23 cellular contexts compared by ENCODE assay signal in genomic region chr2:39027427-39027826, GRCh38.
"Had no signal": no experiment of that assay in that cellular context is flagged by ENCODE, and none has a peak within 500 bp of the region (broad histone marks: within the 10 kb centered on the region; RNA-seq: fewer than 3 reads in every experiment).

No MANE protein-coding gene starts in this region.

- ATAC-seq: esophagus mucosa; left colon; left ventricle myocardium superior; natural killer cell treated with Interleukin-12 subunit alpha and Interleukin-12 subunit beta and Interleukin-15 and Interleukin-18, amount 100 ng/mL, for 72 hours; stimulated activated naive B cell treated with anti-CD40 and anti-IgM and Interleukin-4, amounts not matched to agents 10 μg/mL and 1 μg/mL and 100 μg/mL, for 72 hours; stimulated activated naive CD8-positive, alpha-beta T cell treated with anti-CD3 and anti-CD28 coated beads, Interleukin-15, amount 100 ng/mL, for 72 hours; upper lobe of right lung had no signal

- H3K4me3 Mint-ChIP-seq: natural killer cell treated with Interleukin-12 subunit alpha and Interleukin-12 subunit beta and Interleukin-15 and Interleukin-18, amount 100 ng/mL, for 72 hours; neural progenitor cell; stimulated activated naive B cell treated with anti-CD40 and anti-IgM and Interleukin-4, amounts not matched to agents 10 μg/mL and 1 μg/mL and 100 μg/mL, for 72 hours; stimulated activated naive CD8-positive, alpha-beta T cell treated with anti-CD3 and anti-CD28 coated beads, Interleukin-15, amount 100 ng/mL, for 72 hours had no signal

- H3K4me1 ChIP-seq: neural progenitor cell, right atrium auricular region, testis, upper lobe of right lung had no signal

- H3K27ac ChIP-seq: dorsolateral prefrontal cortex, neural progenitor cell, ovary, right atrium auricular region, sigmoid colon, skin epidermis, testis, tibial nerve, upper lobe of right lung, vagina had no signal

- H3K4me2 ChIP-seq: neural progenitor cell had no signal

- H3K27me3 ChIP-seq: dorsolateral prefrontal cortex, neural progenitor cell, ovary, right atrium auricular region, sigmoid colon, testis, tibial nerve, upper lobe of right lung, vagina had no signal

- H3K27ac Mint-ChIP-seq: natural killer cell treated with Interleukin-12 subunit alpha and Interleukin-12 subunit beta and Interleukin-15 and Interleukin-18, amount 100 ng/mL, for 72 hours; neural progenitor cell; stimulated activated naive B cell treated with anti-CD40 and anti-IgM and Interleukin-4, amounts not matched to agents 10 μg/mL and 1 μg/mL and 100 μg/mL, for 72 hours; stimulated activated naive CD8-positive, alpha-beta T cell treated with anti-CD3 and anti-CD28 coated beads, Interleukin-15, amount 100 ng/mL, for 72 hours had no signal

- H3K9me3 Mint-ChIP-seq: natural killer cell treated with Interleukin-12 subunit alpha and Interleukin-12 subunit beta and Interleukin-15 and Interleukin-18, amount 100 ng/mL, for 72 hours; neural progenitor cell; stimulated activated naive B cell treated with anti-CD40 and anti-IgM and Interleukin-4, amounts not matched to agents 10 μg/mL and 1 μg/mL and 100 μg/mL, for 72 hours; stimulated activated naive CD8-positive, alpha-beta T cell treated with anti-CD3 and anti-CD28 coated beads, Interleukin-15, amount 100 ng/mL, for 72 hours had no signal

- H3K9me3 ChIP-seq: ovary, right atrium auricular region, sigmoid colon, testis, tibial nerve, upper lobe of right lung, vagina had no signal

- H3K27me3 Mint-ChIP-seq: natural killer cell treated with Interleukin-12 subunit alpha and Interleukin-12 subunit beta and Interleukin-15 and Interleukin-18, amount 100 ng/mL, for 72 hours; stimulated activated naive B cell treated with anti-CD40 and anti-IgM and Interleukin-4, amounts not matched to agents 10 μg/mL and 1 μg/mL and 100 μg/mL, for 72 hours; stimulated activated naive CD8-positive, alpha-beta T cell treated with anti-CD3 and anti-CD28 coated beads, Interleukin-15, amount 100 ng/mL, for 72 hours had no signal

- H2AFZ ChIP-seq: neural progenitor cell had no signal

- DNase-seq: dorsolateral prefrontal cortex; effector memory CD4-positive, alpha-beta T cell; glutamatergic neuron; left colon; left ventricle myocardium superior; mesenchymal stem cell; midbrain; nucleus accumbens; ovary; sigmoid colon; stimulated activated CD4-positive, alpha-beta T cell treated with anti-CD3 and anti-CD28 coated beads, Interleukin-2, amount 100 ng/mL, for 24 hours; stimulated activated CD4-positive, alpha-beta T cell treated with anti-CD3 and anti-CD28 coated beads, Interleukin-4, amount 100 ng/mL, for 4 hours; stimulated activated naive B cell treated with anti-CD40 and anti-IgM and Interleukin-4, amounts not matched to agents 10 μg/mL and 1 μg/mL and 100 μg/mL, for 72 hours; stimulated activated naive CD8-positive, alpha-beta T cell treated with anti-CD3 and anti-CD28 coated beads, Interleukin-15, amount 100 ng/mL, for 72 hours; testis; upper lobe of right lung had no signal

- H3K4me1 Mint-ChIP-seq: neural progenitor cell had no signal

- H3K9ac ChIP-seq: neural progenitor cell had no signal
